20 cellular contexts compared by ENCODE assay signal in genomic region chr2:64467463-64467843, GRCh38. TPM values are rescaled to one million over a fixed set of nuclear protein-coding genes. Genes with fewer than 3 reads are reported as not detected.
DNase-seq lines count a peak whose midpoint lies in the region; ATAC-seq and TF ChIP-seq lines count a peak whose summit lies in the region.
"Had no signal": no experiment of that assay in that cellular context is flagged by ENCODE, and none has a peak within 500 bp of the region (broad histone marks: within the 10 kb centered on the region; RNA-seq: fewer than 3 reads in every experiment).

No MANE protein-coding gene starts in this region.

- no peaks in the 10 kb centered on the region for H4K20me1 ChIP-seq in neural progenitor cell (ENCODE audit: low read depth)

- no peaks in the 10 kb centered on the region for H3K36me3 Mint-ChIP-seq in neural progenitor cell
- H3K36me3 Mint-ChIP-seq: stimulated activated naive B cell treated with anti-CD40 and anti-IgM and Interleukin-4, amounts not matched to agents 10 μg/mL and 1 μg/mL and 100 μg/mL, for 72 hours had no signal

- peaks cover under 1% of the 10 kb centered on the region for H3K27me3 Mint-ChIP-seq in neural progenitor cell (ENCODE audit: insufficient read depth, low read depth)
- H3K27me3 Mint-ChIP-seq: stimulated activated naive B cell treated with anti-CD40 and anti-IgM and Interleukin-4, amounts not matched to agents 10 μg/mL and 1 μg/mL and 100 μg/mL, for 72 hours had no signal

- H3K27me3 ChIP-seq in neural progenitor cell: no peaks in the 10 kb centered on the region
- H3K27me3 ChIP-seq: thyroid gland had no signal

- no peak for ATAC-seq in HG02588 (IDR thresholded peaks at IDR 0.05; ENCODE audit: unreplicated experiment)
- ATAC-seq: PC-3; stimulated activated naive B cell treated with anti-CD40 and anti-IgM and Interleukin-4, amounts not matched to agents 10 μg/mL and 1 μg/mL and 100 μg/mL, for 72 hours had no signal

- H3K4me2 ChIP-seq in neural progenitor cell: no peak overlapping the region

- no peak overlapping the region for H3K27ac Mint-ChIP-seq in neural progenitor cell
- H3K27ac Mint-ChIP-seq: stimulated activated naive B cell treated with anti-CD40 and anti-IgM and Interleukin-4, amounts not matched to agents 10 μg/mL and 1 μg/mL and 100 μg/mL, for 72 hours had no signal

- TF ChIP-seq CTCF in neural progenitor cell (IDR thresholded peaks at IDR 0.05): no peak

- peaks cover 26% of the 10 kb centered on the region for H3K4me1 Mint-ChIP-seq in neural progenitor cell
- H3K4me1 Mint-ChIP-seq: stimulated activated naive B cell treated with anti-CD40 and anti-IgM and Interleukin-4, amounts not matched to agents 10 μg/mL and 1 μg/mL and 100 μg/mL, for 72 hours had no signal

- H2AFZ ChIP-seq in neural progenitor cell (replicated peaks): no peak overlapping the region
- H2AFZ ChIP-seq: GM23248 had no signal

- H3K4me3 Mint-ChIP-seq in neural progenitor cell: peak overlapping the region; percentile 42
- H3K4me3 Mint-ChIP-seq: stimulated activated naive B cell treated with anti-CD40 and anti-IgM and Interleukin-4, amounts not matched to agents 10 μg/mL and 1 μg/mL and 100 μg/mL, for 72 hours had no signal

- peaks cover 16% of the 10 kb centered on the region for H3F3A ChIP-seq in neural progenitor cell (ENCODE audit: low read depth)

- intact Hi-C loops in cardiac septum (cut with DNase I): no loop called here

- no peak overlapping the region for H3K9ac ChIP-seq in neural progenitor cell
- H3K9ac ChIP-seq: GM23248 had no signal

- TF ChIP-seq POLR2A in erythroblast (IDR thresholded peaks at IDR 0.05; ENCODE audit: low read length): no peak

- peaks cover 35% of the 10 kb centered on the region for H3K4me1 ChIP-seq in neural progenitor cell
- H3K4me1 ChIP-seq: thyroid gland had no signal

- H3K4me3 ChIP-seq in neural progenitor cell: no peak overlapping the region
- H3K4me3 ChIP-seq: GM23248, thyroid gland had no signal

- H3K36me3 ChIP-seq in neural progenitor cell: no peaks in the 10 kb centered on the region
- H3K36me3 ChIP-seq: thyroid gland had no signal

- no peaks in the 10 kb centered on the region for H3K9me3 ChIP-seq in neural progenitor cell (ENCODE audit: low read depth)
- H3K9me3 ChIP-seq: thyroid gland had no signal

- no peak overlapping the region for H3K27ac ChIP-seq in neural progenitor cell
- H3K27ac ChIP-seq: GM23248, thyroid gland had no signal

- no peaks in the 10 kb centered on the region for H3K9me3 Mint-ChIP-seq in neural progenitor cell
- H3K9me3 Mint-ChIP-seq: stimulated activated naive B cell treated with anti-CD40 and anti-IgM and Interleukin-4, amounts not matched to agents 10 μg/mL and 1 μg/mL and 100 μg/mL, for 72 hours had no signal

- no peaks in the 10 kb centered on the region for H3K79me2 ChIP-seq in neural progenitor cell (ENCODE audit: low read depth)

- DNase-seq in Ammon's horn (ENCODE audit: low spot score) (peak; percentile 77), NOMO-1 treated with dmso at 0.1 percent for 144 hours (lab: John Stamatoyannopoulos, UW; ENCODE audit: unreplicated experiment) (peak; percentile 55), cardiac septum (ENCODE audit: low spot score) (peak; percentile 80), neural progenitor cell (ENCODE audit: low spot score) (no peak), DMS53 treated with DMSO at 0.1 percent for 48 hours (lab: John Stamatoyannopoulos, UW; ENCODE audit: unreplicated experiment) (no peak), erythroblast (lab: John Stamatoyannopoulos, UW) (no peak), NCI-H146 (lab: John Stamatoyannopoulos, UW) (no peak)
- DNase-seq: activated CD4-positive, alpha-beta T cell treated with anti-CD3 and anti-CD28 coated beads for 48 hours; activated effector memory CD4-positive, alpha-beta T cell treated with anti-CD3 and anti-CD28 coated beads, Interleukin-2, amount 50 U/mL, for 16 hours; DMS53; effector CD4-positive, alpha-beta T cell; GM23248; IMR-90; NCI-H2081 treated with DMSO at 0.1 percent for 48 hours; NCI-H526; PC-3; retina; stimulated activated naive B cell treated with anti-CD40 and anti-IgM and Interleukin-4, amounts not matched to agents 10 μg/mL and 1 μg/mL and 100 μg/mL, for 72 hours; thyroid gland had no signal

RNA-seq across cellular contexts. Expression of gene LGALSL, which starts 13.5 kb away (rescaled TPM):
- 13.1 TPM for total RNA-seq in cardiac septum
- 24.3 and 31.1 TPM in 2 replicates for total RNA-seq in neural progenitor cell (ENCODE audit: low replicate concordance)

RNA-seq across cellular contexts. Expression of gene AFTPH, which starts 56.7 kb away (rescaled TPM):
- total RNA-seq in cardiac septum (13.6 TPM), neural progenitor cell (ENCODE audit: low replicate concordance) (26.3 and 32.2 TPM in 2 replicates)

Comparison
In these comparisons a context has a peak if more than half of its experiments do, and no peak if none do; other contexts are left out.
1. DNase-seq: peak in Ammon's horn (single experiment), NOMO-1 treated with dmso at 0.1 percent for 144 hours (single experiment) and cardiac septum (single experiment); none in neural progenitor cell (single experiment), DMS53 treated with DMSO at 0.1 percent for 48 hours (single experiment), erythroblast (0 of 2) and NCI-H146 (single experiment).